Comparison of ENCODE assay signal across 1 cellular context in genomic region chr6:30891450-30891723, GRCh38.
TF ChIP-seq lines count a peak whose summit lies in the region.

No MANE protein-coding gene starts in this region.

TF ChIP-seq in HEK293, 187 proteins besides CTCF, POLR2A, EP300 and RAD21 (continued from another document):
- TF ChIP-seq REST (tag by site-specific recombination; IDR thresholded peaks at IDR 0.05) (no peak), ZFHX2 (tag by site-specific recombination; conservative IDR thresholded peaks at IDR 0.05) (peak; percentile 93), ZNF335 (tag by site-specific recombination; conservative IDR thresholded peaks at IDR 0.05) (no peak), ZSCAN4 (tag by site-specific recombination; IDR thresholded peaks at IDR 0.05) (peak; percentile 30; the same call in 1 of the 2 replicates), ZNF423 (tag by site-specific recombination; IDR thresholded peaks at IDR 0.05) (no peak)
